ENCODE assay signal across 8 cellular contexts in the genomic region with DNA sequence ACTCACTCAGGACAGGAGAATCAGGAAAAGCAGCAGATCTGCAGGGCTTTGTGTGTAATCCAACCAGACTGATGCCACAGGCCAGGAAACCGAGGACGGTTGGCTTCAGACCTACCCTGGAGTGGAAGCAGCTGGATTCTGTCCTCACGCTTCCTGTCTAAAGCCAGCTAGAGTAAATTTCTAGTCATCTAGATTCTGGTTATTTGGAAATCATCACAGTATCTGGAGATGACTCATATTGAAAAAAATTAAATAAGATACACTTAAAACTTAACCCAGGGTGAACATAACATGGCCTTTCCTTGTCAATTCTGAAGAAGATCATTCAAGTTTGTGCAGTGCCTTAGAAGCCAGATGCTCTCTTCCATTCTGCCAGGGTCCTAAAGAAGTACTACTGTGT.
A peak's percentile ranks its signal among the peaks of the same experiment; 100 is the strongest.
DNase-seq lines count a peak whose midpoint lies in the region; ATAC-seq and TF ChIP-seq lines count a peak whose summit lies in the region.
"Not testable (repeated sequence)": the region's sequence is repeated elsewhere in the genome, so short reads cannot be mapped to it uniquely, and the experiment has no call there.

No MANE protein-coding gene starts in this region.

- not testable (repeated sequence) for H3K36me3 ChIP-seq in lower lobe of right lung; skeletal muscle satellite cell (ENCODE audit: insufficient read depth, low read length)

- intact Hi-C loops in lower lobe of right lung (cut with DNase I), result not testable (repeated sequence)

- not testable (repeated sequence) for TF ChIP-seq CTCF in AG10803 (conservative IDR thresholded peaks at IDR 0.05; ENCODE audit: low read length); WI38 (IDR thresholded peaks at IDR 0.05; ENCODE audit: low read depth, low read length); fibroblast of the aortic adventitia (IDR thresholded peaks at IDR 0.05; ENCODE audit: insufficient read depth, low read length); lower lobe of right lung (IDR thresholded peaks at IDR 0.05)

- H3K36me3 Mint-ChIP-seq in activated T-cell treated with anti-CD3 and anti-CD28 coated beads, Interleukin-2, amount 50 U/mL, for 24 hours (ENCODE audit: low read depth); activated naive CD8-positive, alpha-beta T cell: not testable (repeated sequence)

- H3K27ac ChIP-seq in lower lobe of right lung, result not testable (repeated sequence)

- H3K27ac Mint-ChIP-seq in activated T-cell treated with anti-CD3 and anti-CD28 coated beads, Interleukin-2, amount 50 U/mL, for 24 hours, result peak overlapping the region; percentile 73
- H3K27ac Mint-ChIP-seq in activated naive CD8-positive, alpha-beta T cell, result peak overlapping the region; percentile 84

- peak overlapping the region; percentile 74 for H3K4me2 ChIP-seq in skeletal muscle satellite cell (ENCODE audit: low read length)

- H3K27me3 ChIP-seq in lower lobe of right lung (ENCODE audit: low read depth); skeletal muscle satellite cell (ENCODE audit: control insufficient read depth, insufficient read depth, low read length): not testable (repeated sequence)

- ATAC-seq in HG02610 (IDR thresholded peaks at IDR 0.05; ENCODE audit: unreplicated experiment) (peak; percentile 43), lower lobe of right lung (peak; percentile 5 to 9)

- H3K9me3 ChIP-seq in lower lobe of right lung; skeletal muscle satellite cell (replicated peaks; ENCODE audit: low read length): not testable (repeated sequence)

- H3K4me3 ChIP-seq in AG10803 (ENCODE audit: low read length), result peak overlapping the region; percentile 45
- peak overlapping the region; percentile 45; the same call in 1 of the 2 replicates for H3K4me3 ChIP-seq in WI38 (ENCODE audit: low read depth, low read length)
- peak overlapping the region; percentile 40 for H3K4me3 ChIP-seq in fibroblast of the aortic adventitia (ENCODE audit: low read depth, low read length)
- not testable (repeated sequence) for H3K4me3 ChIP-seq in lower lobe of right lung
- peak overlapping the region; percentile 7 for H3K4me3 ChIP-seq in skeletal muscle satellite cell (ENCODE audit: low read length)

- not testable (repeated sequence) for H3K4me1 Mint-ChIP-seq in activated T-cell treated with anti-CD3 and anti-CD28 coated beads, Interleukin-2, amount 50 U/mL, for 24 hours (ENCODE audit: low read depth); activated naive CD8-positive, alpha-beta T cell (ENCODE audit: low read depth)

- H3K9me3 Mint-ChIP-seq in activated T-cell treated with anti-CD3 and anti-CD28 coated beads, Interleukin-2, amount 50 U/mL, for 24 hours; activated naive CD8-positive, alpha-beta T cell (ENCODE audit: low read depth): not testable (repeated sequence)

- H3K4me3 Mint-ChIP-seq in activated T-cell treated with anti-CD3 and anti-CD28 coated beads, Interleukin-2, amount 50 U/mL, for 24 hours, result peak overlapping the region; percentile 74
- peak overlapping the region; percentile 87 for H3K4me3 Mint-ChIP-seq in activated naive CD8-positive, alpha-beta T cell

- H3K9ac ChIP-seq in skeletal muscle satellite cell (ENCODE audit: low read depth, low read length), result not testable (repeated sequence)

- H3K4me1 ChIP-seq in lower lobe of right lung, result not testable (repeated sequence)
- peaks cover 17% of the 10 kb centered on the region for H3K4me1 ChIP-seq in skeletal muscle satellite cell (ENCODE audit: control insufficient read depth, insufficient read depth, low read length)

- not testable (repeated sequence) for H3K27me3 Mint-ChIP-seq in activated T-cell treated with anti-CD3 and anti-CD28 coated beads, Interleukin-2, amount 50 U/mL, for 24 hours; activated naive CD8-positive, alpha-beta T cell

- DNase-seq in AG10803 (ENCODE audit: low read depth); activated T-cell treated with anti-CD3 and anti-CD28 coated beads, Interleukin-2, amount 50 U/mL, for 24 hours; fibroblast of the aortic adventitia (ENCODE audit: low read depth); lower lobe of right lung: not testable (repeated sequence)
